In genomic region chr1:38027201-38028104, GRCh38 we compare ENCODE assay signal across 10 cellular contexts. TPM values are rescaled to one million over a fixed set of nuclear protein-coding genes. Genes with fewer than 3 reads are reported as not detected.
DNase-seq lines count a peak whose midpoint lies in the region; ATAC-seq and TF ChIP-seq lines count a peak whose summit lies in the region.
"Had no signal": no experiment of that assay in that cellular context is flagged by ENCODE, and none has a peak within 500 bp of the region (broad histone marks: within the 10 kb centered on the region; RNA-seq: fewer than 3 reads in every experiment).

No MANE protein-coding gene starts in this region.

- 27 to 44% methylated on average over 11 of the region's 19 CpGs for WGBS in esophagus squamous epithelium, 2 donors

- H3K4me2 ChIP-seq in PC-3 (ENCODE audit: low read length): no peak overlapping the region

- H3K36me3 ChIP-seq in esophagus squamous epithelium: peaks cover 3 to 42% (median 18%) of the 10 kb centered on the region in 3 donors
- peaks cover 27% of the 10 kb centered on the region for H3K36me3 ChIP-seq in PC-3 (ENCODE audit: low read depth, low read length)

- TF ChIP-seq CTCF in RWPE1 (conservative IDR thresholded peaks at IDR 0.05; ENCODE audit: low read depth): no peak
- no peak for TF ChIP-seq CTCF in esophagus squamous epithelium (IDR thresholded peaks at IDR 0.05)
- TF ChIP-seq CTCF in PC-3 (conservative IDR thresholded peaks at IDR 0.05; ENCODE audit: low read depth, low read length): no peak
- TF ChIP-seq CTCF in dorsolateral prefrontal cortex (IDR thresholded peaks at IDR 0.05 in 54 of 56, conservative IDR thresholded peaks at IDR 0.05 in 2 of 56; ENCODE audit: low read depth in 1 of 56, partially characterized antibody in 56 of 56): no peak

- H3K4me3 Mint-ChIP-seq in stimulated activated naive CD8-positive, alpha-beta T cell treated with anti-CD3 and anti-CD28 coated beads, Interleukin-15, Interleukin-2, amounts not matched to agents 100 ng/mL and 50 ng/mL, for 24 hours: peak overlapping the region; percentile 20
- H3K4me3 Mint-ChIP-seq: endodermal cell had no signal

- BruUV-seq in PC-3 (replicated peaks; lab: Mats Ljungman, UMichigan): no TSS peak

- POLR2A ChIA-PET in RWPE1 (lab: Yijun Ruan, JAX; ENCODE audit: low non-redundant PET) (interaction anchor here (1.1 kb wide), 1 partner anchor 12 kb away, joined by 3 read pairs; no protein-coding TSS in a partner anchor), PC-3 (lab: Charles Lee; ENCODE audit: unreplicated experiment) (interaction anchor here (0.8 kb wide), 2 partner anchors 109 to 543 kb away, joined by 3 read pairs; no protein-coding TSS in a partner anchor)

- no peaks in the 10 kb centered on the region for H3K9me3 Mint-ChIP-seq in stimulated activated naive CD8-positive, alpha-beta T cell treated with anti-CD3 and anti-CD28 coated beads, Interleukin-15, Interleukin-2, amounts not matched to agents 100 ng/mL and 50 ng/mL, for 24 hours
- H3K9me3 Mint-ChIP-seq: endodermal cell had no signal

- H3F3A ChIP-seq in PC-3 (ENCODE audit: low read length, unreplicated experiment): no peaks in the 10 kb centered on the region

- H3K9me2 ChIP-seq in PC-3 (replicated peaks; ENCODE audit: low read length): no peaks in the 10 kb centered on the region

- no peak for DNase-seq in stimulated activated naive CD8-positive, alpha-beta T cell treated with anti-CD3 and anti-CD28 coated beads, Interleukin-15, Interleukin-2, amounts not matched to agents 100 U/mL and 50 U/mL, for 24 hours
- DNase-seq in RWPE1 (ENCODE audit: low spot score) (peak; percentile 94), esophagus squamous epithelium (lab: John Stamatoyannopoulos, UW) (no peak), PC-3 (no peak), dorsolateral prefrontal cortex (no peak), SW 1271 (lab: John Stamatoyannopoulos, UW) (no peak), NOMO-1 treated with dmso at 0.1 percent for 144 hours (lab: John Stamatoyannopoulos, UW; ENCODE audit: unreplicated experiment) (no peak)

- ATAC-seq in stimulated activated naive CD8-positive, alpha-beta T cell treated with anti-CD3 and anti-CD28 coated beads, Interleukin-15, Interleukin-2, amounts not matched to agents 100 U/mL and 50 U/mL, for 24 hours: no peak
- no peak for ATAC-seq in PC-3

- H3K79me2 ChIP-seq in PC-3 (ENCODE audit: low read length): no peaks in the 10 kb centered on the region

- H3K27me3 ChIP-seq in esophagus squamous epithelium (no peaks in the 10 kb centered on the region), PC-3 (ENCODE audit: low read length) (no peaks in the 10 kb centered on the region), dorsolateral prefrontal cortex (no peaks in the 10 kb centered on the region)

- no peaks in the 10 kb centered on the region for H4K20me1 ChIP-seq in PC-3 (ENCODE audit: low read length)

- H3K27me3 Mint-ChIP-seq in stimulated activated naive CD8-positive, alpha-beta T cell treated with anti-CD3 and anti-CD28 coated beads, Interleukin-15, Interleukin-2, amounts not matched to agents 100 ng/mL and 50 ng/mL, for 24 hours: no peaks in the 10 kb centered on the region

- CTCF ChIA-PET in RWPE1 (lab: Yijun Ruan, JAX): interaction anchor here (0.5 to 4.0 kb wide), 23 partner anchors 10 to 1514 kb away, joined by 3 to 28 read pairs (median 4); partner anchors contain the start of gene UTP11
- CTCF ChIA-PET in PC-3 (lab: Charles Lee): interaction anchor here (0.6 kb wide), 1 partner anchor 8 kb away, joined by 5 read pairs; no protein-coding TSS in a partner anchor

- H2AFZ ChIP-seq in PC-3 (ENCODE audit: low read length): no peak overlapping the region

- H3K36me3 Mint-ChIP-seq in stimulated activated naive CD8-positive, alpha-beta T cell treated with anti-CD3 and anti-CD28 coated beads, Interleukin-15, Interleukin-2, amounts not matched to agents 100 ng/mL and 50 ng/mL, for 24 hours (ENCODE audit: low read depth): peaks cover 37% of the 10 kb centered on the region

- H3K27ac ChIP-seq in RWPE1: peak overlapping the region; percentile 92
- peak overlapping the region; percentile 79 to 86 (median 84) for H3K27ac ChIP-seq in esophagus squamous epithelium
- no peak overlapping the region for H3K27ac ChIP-seq in PC-3 (ENCODE audit: low read length)
- H3K27ac ChIP-seq in dorsolateral prefrontal cortex: peak overlapping the region in 1 of 59 donors; percentile 27
- H3K27ac ChIP-seq: thoracic aorta had no signal

- H3K9me3 ChIP-seq in esophagus squamous epithelium (no peaks in the 10 kb centered on the region), PC-3 (ENCODE audit: low read length) (no peaks in the 10 kb centered on the region)
- H3K9me3 ChIP-seq: thoracic aorta had no signal

- H3K4me1 ChIP-seq in esophagus squamous epithelium (peaks cover 45 to 72% (median 62%) of the 10 kb centered on the region in 3 donors), PC-3 (ENCODE audit: insufficient read depth, low read length) (peaks cover 33% of the 10 kb centered on the region)

- H3K4me3 ChIP-seq in esophagus squamous epithelium (peak overlapping the region in 3 of 4 donors; percentile 3 to 21 (median 3)), PC-3 (ENCODE audit: low read length) (no peak overlapping the region), dorsolateral prefrontal cortex (no peak overlapping the region)
- H3K4me3 ChIP-seq: thoracic aorta had no signal

- no peak for TF ChIP-seq POLR2A in esophagus squamous epithelium (IDR thresholded peaks at IDR 0.05)

- no peak overlapping the region for H3K9ac ChIP-seq in PC-3 (ENCODE audit: low read length)

- peaks cover 66% of the 10 kb centered on the region for H3K4me1 Mint-ChIP-seq in stimulated activated naive CD8-positive, alpha-beta T cell treated with anti-CD3 and anti-CD28 coated beads, Interleukin-15, Interleukin-2, amounts not matched to agents 100 ng/mL and 50 ng/mL, for 24 hours (ENCODE audit: low read depth)

- intact Hi-C loops in esophagus squamous epithelium (cut with DNase I): no loop called here
- intact Hi-C loops in PC-3 (cut with micrococcal nuclease): no loop called here
- intact Hi-C loops in dorsolateral prefrontal cortex (cut with DNase I): loop anchor here (5.0 to 10.0 kb wide), 3 partner anchors 790 to 810 kb away; no protein-coding TSS in a partner anchor

- H3K27ac Mint-ChIP-seq in stimulated activated naive CD8-positive, alpha-beta T cell treated with anti-CD3 and anti-CD28 coated beads, Interleukin-15, Interleukin-2, amounts not matched to agents 100 ng/mL and 50 ng/mL, for 24 hours: peak overlapping the region; percentile 91
- H3K27ac Mint-ChIP-seq: endodermal cell had no signal

RNA-seq across cellular contexts. Expression of gene UTP11, which starts 14.9 kb away (rescaled TPM):
- total RNA-seq in esophagus squamous epithelium (10 to 100 TPM; 38.5 to 71.5 (median 54.5) TPM), PC-3 (2014; rRNA removed) (33.8 and 48.1 TPM in 2 replicates), dorsolateral prefrontal cortex (10 to 100 TPM; 13.6 to 33.4 (median 24.4) TPM)

RNA-seq across cellular contexts. Expression of gene POU3F1, which starts 19.1 kb away (rescaled TPM):
- total RNA-seq in esophagus squamous epithelium (1 to 10 TPM; 2.1 to 4.5 (median 2.8) TPM), PC-3 (2014; rRNA removed) (not detected in 2 replicates), dorsolateral prefrontal cortex (1 to 10 TPM; 1.6 to 8.4 (median 4.4) TPM)
- total RNA-seq: thoracic aorta had no signal

RNA-seq across cellular contexts. Expression of gene FHL3, which starts 22.1 kb away (rescaled TPM):
- total RNA-seq in esophagus squamous epithelium: 10 to 100 TPM in 3 of 4 donors, 1 to 10 TPM in 1; 6.2 to 18.7 (median 12.4) TPM
- total RNA-seq in PC-3 (2014; rRNA removed): 3.6 and 6.3 TPM in 2 replicates
- total RNA-seq in dorsolateral prefrontal cortex: 10 to 100 TPM in 51 of 120 experiments, 1 to 10 TPM in 69; 5.8 to 18.5 (median 9.6) TPM

RNA-seq across cellular contexts. Expression of gene SF3A3, which starts 37.6 kb away (rescaled TPM):
- 10 to 100 TPM; 33.9 to 49.7 (median 44.4) TPM for total RNA-seq in esophagus squamous epithelium
- 103 and 142 TPM in 2 replicates for total RNA-seq in PC-3 (2014; rRNA removed)
- total RNA-seq in dorsolateral prefrontal cortex: 10 to 100 TPM; 30.2 to 67.9 (median 44.5) TPM

Comparison
In these comparisons a context has a peak if more than half of its experiments do, and no peak if none do; other contexts are left out.
1. H3K4me3 ChIP-seq: peak in esophagus squamous epithelium (3 of 4); none in PC-3 (single experiment) and dorsolateral prefrontal cortex (0 of 59).
2. intact Hi-C loops: an anchor here in dorsolateral prefrontal cortex (5.0 to 10.0 kb wide); none called in esophagus squamous epithelium and PC-3.